1 cellular context compared by ENCODE assay signal in the genomic region with DNA sequence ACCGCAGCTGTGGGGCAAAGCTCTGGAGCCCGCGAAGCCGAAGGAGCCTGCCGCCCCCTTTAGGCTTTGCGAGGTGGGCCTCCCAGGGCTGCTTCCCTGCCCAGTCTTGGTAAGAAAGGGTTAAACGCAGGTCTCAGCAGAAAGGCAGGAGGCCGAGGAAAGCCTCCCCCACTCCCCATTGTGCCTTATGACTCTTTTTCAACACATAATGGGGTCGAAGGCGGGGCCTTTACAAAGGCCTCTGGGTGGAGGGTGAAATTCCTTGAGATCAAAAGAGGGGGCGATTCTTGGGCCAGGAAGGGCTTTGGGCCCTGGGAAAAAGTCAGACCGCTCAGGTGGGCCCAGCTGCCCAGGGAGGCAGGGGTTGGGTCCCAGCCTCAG.
TF ChIP-seq lines count a peak whose summit lies in the region.

No MANE protein-coding gene starts in this region.

TF ChIP-seq in GM23338, 12 proteins besides CTCF, POLR2A, EP300 and RAD21 (continued from another document):
- TF ChIP-seq, protein P1, sequence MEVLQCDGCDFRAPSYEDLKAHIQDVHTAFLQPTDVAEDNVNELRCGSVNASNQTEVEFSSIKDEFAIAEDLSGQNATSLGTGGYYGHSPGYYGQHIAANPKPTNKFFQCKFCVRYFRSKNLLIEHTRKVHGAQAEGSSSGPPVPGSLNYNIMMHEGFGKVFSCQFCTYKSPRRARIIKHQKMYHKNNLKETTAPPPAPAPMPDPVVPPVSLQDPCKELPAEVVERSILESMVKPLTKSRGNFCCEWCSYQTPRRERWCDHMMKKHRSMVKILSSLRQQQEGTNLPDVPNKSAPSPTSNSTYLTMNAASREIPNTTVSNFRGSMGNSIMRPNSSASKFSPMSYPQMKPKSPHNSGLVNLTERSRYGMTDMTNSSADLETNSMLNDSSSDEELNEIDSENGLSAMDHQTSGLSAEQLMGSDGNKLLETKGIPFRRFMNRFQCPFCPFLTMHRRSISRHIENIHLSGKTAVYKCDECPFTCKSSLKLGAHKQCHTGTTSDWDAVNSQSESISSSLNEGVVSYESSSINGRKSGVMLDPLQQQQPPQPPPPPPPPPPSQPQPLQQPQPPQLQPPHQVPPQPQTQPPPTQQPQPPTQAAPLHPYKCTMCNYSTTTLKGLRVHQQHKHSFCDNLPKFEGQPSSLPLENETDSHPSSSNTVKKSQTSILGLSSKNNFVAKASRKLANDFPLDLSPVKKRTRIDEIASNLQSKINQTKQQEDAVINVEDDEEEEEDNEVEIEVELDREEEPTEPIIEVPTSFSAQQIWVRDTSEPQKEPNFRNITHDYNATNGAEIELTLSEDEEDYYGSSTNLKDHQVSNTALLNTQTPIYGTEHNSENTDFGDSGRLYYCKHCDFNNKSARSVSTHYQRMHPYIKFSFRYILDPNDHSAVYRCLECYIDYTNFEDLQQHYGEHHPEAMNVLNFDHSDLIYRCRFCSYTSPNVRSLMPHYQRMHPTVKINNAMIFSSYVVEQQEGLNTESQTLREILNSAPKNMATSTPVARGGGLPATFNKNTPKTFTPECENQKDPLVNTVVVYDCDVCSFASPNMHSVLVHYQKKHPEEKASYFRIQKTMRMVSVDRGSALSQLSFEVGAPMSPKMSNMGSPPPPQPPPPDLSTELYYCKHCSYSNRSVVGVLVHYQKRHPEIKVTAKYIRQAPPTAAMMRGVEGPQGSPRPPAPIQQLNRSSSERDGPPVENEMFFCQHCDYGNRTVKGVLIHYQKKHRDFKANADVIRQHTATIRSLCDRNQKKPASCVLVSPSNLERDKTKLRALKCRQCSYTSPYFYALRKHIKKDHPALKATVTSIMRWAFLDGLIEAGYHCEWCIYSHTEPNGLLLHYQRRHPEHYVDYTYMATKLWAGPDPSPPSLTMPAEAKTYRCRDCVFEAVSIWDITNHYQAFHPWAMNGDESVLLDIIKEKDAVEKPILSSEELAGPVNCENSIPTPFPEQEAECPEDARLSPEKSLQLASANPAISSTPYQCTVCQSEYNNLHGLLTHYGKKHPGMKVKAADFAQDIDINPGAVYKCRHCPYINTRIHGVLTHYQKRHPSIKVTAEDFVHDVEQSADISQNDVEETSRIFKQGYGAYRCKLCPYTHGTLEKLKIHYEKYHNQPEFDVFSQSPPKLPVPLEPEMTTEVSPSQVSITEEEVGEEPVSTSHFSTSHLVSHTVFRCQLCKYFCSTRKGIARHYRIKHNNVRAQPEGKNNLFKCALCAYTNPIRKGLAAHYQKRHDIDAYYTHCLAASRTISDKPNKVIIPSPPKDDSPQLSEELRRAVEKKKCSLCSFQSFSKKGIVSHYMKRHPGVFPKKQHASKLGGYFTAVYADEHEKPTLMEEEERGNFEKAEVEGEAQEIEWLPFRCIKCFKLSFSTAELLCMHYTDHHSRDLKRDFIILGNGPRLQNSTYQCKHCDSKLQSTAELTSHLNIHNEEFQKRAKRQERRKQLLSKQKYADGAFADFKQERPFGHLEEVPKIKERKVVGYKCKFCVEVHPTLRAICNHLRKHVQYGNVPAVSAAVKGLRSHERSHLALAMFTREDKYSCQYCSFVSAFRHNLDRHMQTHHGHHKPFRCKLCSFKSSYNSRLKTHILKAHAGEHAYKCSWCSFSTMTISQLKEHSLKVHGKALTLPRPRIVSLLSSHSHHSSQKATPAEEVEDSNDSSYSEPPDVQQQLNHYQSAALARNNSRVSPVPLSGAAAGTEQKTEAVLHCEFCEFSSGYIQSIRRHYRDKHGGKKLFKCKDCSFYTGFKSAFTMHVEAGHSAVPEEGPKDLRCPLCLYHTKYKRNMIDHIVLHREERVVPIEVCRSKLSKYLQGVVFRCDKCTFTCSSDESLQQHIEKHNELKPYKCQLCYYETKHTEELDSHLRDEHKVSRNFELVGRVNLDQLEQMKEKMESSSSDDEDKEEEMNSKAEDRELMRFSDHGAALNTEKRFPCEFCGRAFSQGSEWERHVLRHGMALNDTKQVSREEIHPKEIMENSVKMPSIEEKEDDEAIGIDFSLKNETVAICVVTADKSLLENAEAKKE (CRISPR knock-in tag; IDR thresholded peaks at IDR 0.05), result no peak
- TF ChIP-seq ZNF114 (CRISPR knock-in tag; IDR thresholded peaks at IDR 0.05) (no peak), ZNF331 (CRISPR knock-in tag; IDR thresholded peaks at IDR 0.05; ENCODE audit: low read depth) (no peak), CREB1 (CRISPR knock-in tag; IDR thresholded peaks at IDR 0.05; ENCODE audit: low read depth) (no peak), NANOG (IDR thresholded peaks at IDR 0.05; ENCODE audit: borderline replicate concordance) (no peak), EZH2 (IDR thresholded peaks at IDR 0.05; ENCODE audit: low read depth, unreplicated experiment) (no peak), POLR2AphosphoS5 (IDR thresholded peaks at IDR 0.05; ENCODE audit: low read depth) (no peak), JUNB (IDR thresholded peaks at IDR 0.05; ENCODE audit: unreplicated experiment) (no peak), EZH2phosphoT487 (IDR thresholded peaks at IDR 0.05; ENCODE audit: unreplicated experiment) (no peak)
- TF ChIP-seq, protein P2, sequence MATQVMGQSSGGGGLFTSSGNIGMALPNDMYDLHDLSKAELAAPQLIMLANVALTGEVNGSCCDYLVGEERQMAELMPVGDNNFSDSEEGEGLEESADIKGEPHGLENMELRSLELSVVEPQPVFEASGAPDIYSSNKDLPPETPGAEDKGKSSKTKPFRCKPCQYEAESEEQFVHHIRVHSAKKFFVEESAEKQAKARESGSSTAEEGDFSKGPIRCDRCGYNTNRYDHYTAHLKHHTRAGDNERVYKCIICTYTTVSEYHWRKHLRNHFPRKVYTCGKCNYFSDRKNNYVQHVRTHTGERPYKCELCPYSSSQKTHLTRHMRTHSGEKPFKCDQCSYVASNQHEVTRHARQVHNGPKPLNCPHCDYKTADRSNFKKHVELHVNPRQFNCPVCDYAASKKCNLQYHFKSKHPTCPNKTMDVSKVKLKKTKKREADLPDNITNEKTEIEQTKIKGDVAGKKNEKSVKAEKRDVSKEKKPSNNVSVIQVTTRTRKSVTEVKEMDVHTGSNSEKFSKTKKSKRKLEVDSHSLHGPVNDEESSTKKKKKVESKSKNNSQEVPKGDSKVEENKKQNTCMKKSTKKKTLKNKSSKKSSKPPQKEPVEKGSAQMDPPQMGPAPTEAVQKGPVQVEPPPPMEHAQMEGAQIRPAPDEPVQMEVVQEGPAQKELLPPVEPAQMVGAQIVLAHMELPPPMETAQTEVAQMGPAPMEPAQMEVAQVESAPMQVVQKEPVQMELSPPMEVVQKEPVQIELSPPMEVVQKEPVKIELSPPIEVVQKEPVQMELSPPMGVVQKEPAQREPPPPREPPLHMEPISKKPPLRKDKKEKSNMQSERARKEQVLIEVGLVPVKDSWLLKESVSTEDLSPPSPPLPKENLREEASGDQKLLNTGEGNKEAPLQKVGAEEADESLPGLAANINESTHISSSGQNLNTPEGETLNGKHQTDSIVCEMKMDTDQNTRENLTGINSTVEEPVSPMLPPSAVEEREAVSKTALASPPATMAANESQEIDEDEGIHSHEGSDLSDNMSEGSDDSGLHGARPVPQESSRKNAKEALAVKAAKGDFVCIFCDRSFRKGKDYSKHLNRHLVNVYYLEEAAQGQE (IDR thresholded peaks at IDR 0.05; ENCODE audit: unreplicated experiment), result no peak
